ENCODE assay signal across 18 cellular contexts in the genomic region with DNA sequence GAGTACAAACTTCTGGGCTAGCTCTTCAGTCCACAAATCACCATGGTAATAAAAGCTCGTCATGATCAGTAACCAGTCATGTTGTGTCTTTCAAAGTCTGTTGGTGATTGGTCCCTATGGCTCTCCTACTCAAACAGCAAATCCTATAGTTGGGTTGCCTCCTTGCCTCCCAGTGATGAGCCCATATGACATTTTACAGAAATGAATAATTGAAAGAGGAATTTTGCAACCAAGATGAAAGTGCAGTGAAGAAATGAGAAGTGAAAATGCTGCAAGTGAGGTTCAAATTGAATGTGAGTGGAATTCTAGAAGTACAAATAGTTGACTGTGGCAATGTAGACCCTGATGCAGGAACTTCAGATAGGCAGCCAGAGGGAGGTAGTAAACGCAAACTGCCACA. TPM values are rescaled to one million over a fixed set of nuclear protein-coding genes. Genes with fewer than 3 reads are reported as not detected.
"Had no signal": no experiment of that assay in that cellular context is flagged by ENCODE, and none has a peak within 500 bp of the region (broad histone marks: within the 10 kb centered on the region; RNA-seq: fewer than 3 reads in every experiment).

No MANE protein-coding gene starts in this region.

- H3K36me3 ChIP-seq: esophagus muscularis mucosa, tibial nerve had no signal

- H3K4me1 Mint-ChIP-seq: immature natural killer cell had no signal

- H3K4me1 ChIP-seq: esophagus muscularis mucosa, tibial nerve had no signal

- DNase-seq: activated CD4-positive, alpha-beta T cell treated with anti-CD3 and anti-CD28 coated beads for 36 hours; activated naive CD4-positive, alpha-beta T cell treated with Interleukin-2 at 50 U/mL for 16 hours; activated naive CD8-positive, alpha-beta T cell treated with anti-CD3 and anti-CD28 coated beads, Interleukin-2, amount 50 U/mL, for 24 hours; immature natural killer cell; left cardiac atrium; naive thymus-derived CD8-positive, alpha-beta T cell; posterior cingulate gyrus; right cardiac atrium; small intestine; T-helper 9 cell had no signal

- ATAC-seq: activated CD4-positive, alpha-beta T cell treated with anti-CD3 and anti-CD28 coated beads for 36 hours; activated naive CD8-positive, alpha-beta T cell treated with anti-CD3 and anti-CD28 coated beads, Interleukin-2, amount 50 U/mL, for 24 hours; naive thymus-derived CD8-positive, alpha-beta T cell; right cardiac atrium had no signal

- H3K9me3 ChIP-seq: esophagus muscularis mucosa, tibial nerve had no signal

- H3K27me3 Mint-ChIP-seq: activated CD4-positive, alpha-beta T cell treated with anti-CD3 and anti-CD28 coated beads for 36 hours; naive thymus-derived CD8-positive, alpha-beta T cell had no signal

- H3K9me3 Mint-ChIP-seq: immature natural killer cell had no signal

- H3K4me3 ChIP-seq: esophagus muscularis mucosa, lung, tibial nerve had no signal

- FAIRE-seq: astrocyte, endometrium, small intestine had no signal

- H3K4me3 Mint-ChIP-seq: activated CD4-positive, alpha-beta T cell treated with anti-CD3 and anti-CD28 coated beads for 36 hours; activated naive CD8-positive, alpha-beta T cell treated with anti-CD3 and anti-CD28 coated beads, Interleukin-2, amount 50 U/mL, for 24 hours; activated T-helper 1 cell treated with anti-CD3 and anti-CD28 coated beads, Interleukin-12 subunit alpha, Interleukin-12 subunit beta, Interleukin-2, Interleukin-4 antibody, amounts not matched to agents 30 ng/mL and 10 ng/mL and 1 ng/mL, durations not matched to agents 14 hours and 24 hours and 36 hours; immature natural killer cell; naive thymus-derived CD8-positive, alpha-beta T cell had no signal

- H3K27ac Mint-ChIP-seq: activated CD4-positive, alpha-beta T cell treated with anti-CD3 and anti-CD28 coated beads for 36 hours; activated naive CD8-positive, alpha-beta T cell treated with anti-CD3 and anti-CD28 coated beads, Interleukin-2, amount 50 U/mL, for 24 hours; activated T-helper 1 cell treated with anti-CD3 and anti-CD28 coated beads, Interleukin-12 subunit alpha, Interleukin-12 subunit beta, Interleukin-2, Interleukin-4 antibody, amounts not matched to agents 30 ng/mL and 10 ng/mL and 1 ng/mL, durations not matched to agents 14 hours and 24 hours and 36 hours; immature natural killer cell had no signal

- H3K27ac ChIP-seq: esophagus muscularis mucosa, tibial nerve, VCaP had no signal

- H3K27me3 ChIP-seq: tibial nerve had no signal

RNA-seq across cellular contexts. Expression of a gene that starts 5.1 kb away (rescaled TPM):
- total RNA-seq: activated CD4-positive, alpha-beta T cell treated with anti-CD3 and anti-CD28 coated beads for 36 hours; activated T-helper 1 cell treated with anti-CD3 and anti-CD28 coated beads, Interleukin-12 subunit alpha, Interleukin-12 subunit beta, Interleukin-2, Interleukin-4 antibody, amounts not matched to agents 30 ng/mL and 10 ng/mL and 1 ng/mL, durations not matched to agents 14 hours and 24 hours and 36 hours; astrocyte; esophagus muscularis mucosa; fibroblast of villous mesenchyme; left cardiac atrium; right cardiac atrium; tibial nerve had no signal

RNA-seq across cellular contexts. Expression of a gene that starts 57.2 kb away (rescaled TPM):
- total RNA-seq: astrocyte, fibroblast of villous mesenchyme had no signal
